In genomic region chr10:24723788-24724380, GRCh38 we compare ENCODE assay signal across 8 cellular contexts. TPM values are rescaled to one million over a fixed set of nuclear protein-coding genes. Genes with fewer than 3 reads are reported as not detected.
DNase-seq lines count a peak whose midpoint lies in the region; ATAC-seq and TF ChIP-seq lines count a peak whose summit lies in the region.

TSS of gene ARHGAP21 (minus strand) at chr10:24723887. CDS start at chr10:24721899, 1,988 bp downstream.

- no peaks in the 10 kb centered on the region for H3K36me3 Mint-ChIP-seq in naive thymus-derived CD8-positive, alpha-beta T cell

- peak within 1 kb of the TSS; percentile 63 for H3K4me3 ChIP-seq in GM12875 (ENCODE audit: low read depth, low read length)
- peak within 1 kb of the TSS; percentile 87 for H3K4me3 ChIP-seq in fibroblast of pulmonary artery (replicated peaks; ENCODE audit: low read depth, low read length)
- H3K4me3 ChIP-seq in testis = peak within 1 kb of the TSS; percentile 86 to 88

- DNase-seq in NCI-H774 (lab: John Stamatoyannopoulos, UW) = peak; percentile 70
- peak; percentile 80 for DNase-seq in activated effector memory CD4-positive, alpha-beta T cell treated with anti-CD3 and anti-CD28 coated beads, Interleukin-2, amount 50 U/mL, for 16 hours
- peak; percentile 83 for DNase-seq in fibroblast of pulmonary artery (ENCODE audit: low read depth)
- peak in 8 of 10 donors; percentile 14 to 65 (median 38) for DNase-seq in naive thymus-derived CD8-positive, alpha-beta T cell
- DNase-seq in testis = peak; percentile 69

- intact Hi-C loops in testis (cut with DNase I; ENCODE audit: low total_unique reads) = no loop called here

- H3K36me3 ChIP-seq in testis (ENCODE audit: low read depth, missing control alignments) = no peaks in the 10 kb centered on the region

- H3K4me1 Mint-ChIP-seq in naive thymus-derived CD8-positive, alpha-beta T cell = peaks cover 5 to 28% (median 17%) of the 10 kb centered on the region in 4 donors

- no peaks in the 10 kb centered on the region for H3K9me3 Mint-ChIP-seq in naive thymus-derived CD8-positive, alpha-beta T cell

- no peak for TF ChIP-seq POLR2A in testis (IDR thresholded peaks at IDR 0.05)

- peak within 1 kb of the TSS; percentile 89 to 97 (median 93) for H3K4me3 Mint-ChIP-seq in naive thymus-derived CD8-positive, alpha-beta T cell

- H3K27ac ChIP-seq in 22Rv1 (peak within 1 kb of the TSS; percentile 88), testis (peak within 1 kb of the TSS; percentile 95 to 99)

- peaks cover 4% of the 10 kb centered on the region for H3K4me1 ChIP-seq in testis

- 0 to 1% methylated on average over 19 to 43 of the region's 46 CpGs for WGBS in testis, 2 donors

- TF ChIP-seq CTCF in 22Rv1 (IDR thresholded peaks at IDR 0.05) (no peak), GM12875 (IDR thresholded peaks at IDR 0.05; ENCODE audit: borderline replicate concordance, insufficient read depth, low read depth, low read length) (no peak), fibroblast of pulmonary artery (IDR thresholded peaks at IDR 0.05; ENCODE audit: low read length, missing control alignments) (no peak), testis (IDR thresholded peaks at IDR 0.05) (no peak)

- no peaks in the 10 kb centered on the region for H3K27me3 ChIP-seq in testis

- H3K27me3 Mint-ChIP-seq in naive thymus-derived CD8-positive, alpha-beta T cell = no peaks in the 10 kb centered on the region

- POLR2A ChIA-PET in naive thymus-derived CD8-positive, alpha-beta T cell (lab: Charles Lee) = interaction anchor here (0.9 to 3.5 kb wide), 8 partner anchors 101 to 298 kb away, joined by 3 to 30 read pairs (median 6); partner anchors contain the start of genes ENKUR, PRTFDC1 and THNSL1

- ATAC-seq in HG03066 (IDR thresholded peaks at IDR 0.05; ENCODE audit: low read depth, unreplicated experiment) = peak; percentile 5
- peak; percentile 9 for ATAC-seq in naive thymus-derived CD8-positive, alpha-beta T cell

- no peaks in the 10 kb centered on the region for H3K9me3 ChIP-seq in testis

- peak within 1 kb of the TSS; percentile 61 to 95 (median 93) for H3K27ac Mint-ChIP-seq in naive thymus-derived CD8-positive, alpha-beta T cell

RNA-seq across cellular contexts. Expression of gene ARHGAP21, which starts in this region (rescaled TPM):
- total RNA-seq in naive thymus-derived CD8-positive, alpha-beta T cell = 10 to 100 TPM; 47.1 to 49.6 TPM
- 1 to 10 TPM; 1.7 to 7.0 (median 5.0) TPM for polyA plus RNA-seq in naive thymus-derived CD8-positive, alpha-beta T cell
- total RNA-seq in testis = 10 to 100 TPM; 66.9 to 69.2 TPM
- 44.3 TPM for polyA plus RNA-seq in testis (ENCODE audit: insufficient read depth, low read depth, low replicate concordance)

Comparison
In these comparisons a context has a peak if more than half of its experiments do, and no peak if none do; other contexts are left out.
1. Peak in every context shown above with its lines: DNase-seq, ATAC-seq, H3K4me3 ChIP-seq and H3K27ac ChIP-seq.